ENCODE assay signal across 8 cellular contexts in the genomic region with DNA sequence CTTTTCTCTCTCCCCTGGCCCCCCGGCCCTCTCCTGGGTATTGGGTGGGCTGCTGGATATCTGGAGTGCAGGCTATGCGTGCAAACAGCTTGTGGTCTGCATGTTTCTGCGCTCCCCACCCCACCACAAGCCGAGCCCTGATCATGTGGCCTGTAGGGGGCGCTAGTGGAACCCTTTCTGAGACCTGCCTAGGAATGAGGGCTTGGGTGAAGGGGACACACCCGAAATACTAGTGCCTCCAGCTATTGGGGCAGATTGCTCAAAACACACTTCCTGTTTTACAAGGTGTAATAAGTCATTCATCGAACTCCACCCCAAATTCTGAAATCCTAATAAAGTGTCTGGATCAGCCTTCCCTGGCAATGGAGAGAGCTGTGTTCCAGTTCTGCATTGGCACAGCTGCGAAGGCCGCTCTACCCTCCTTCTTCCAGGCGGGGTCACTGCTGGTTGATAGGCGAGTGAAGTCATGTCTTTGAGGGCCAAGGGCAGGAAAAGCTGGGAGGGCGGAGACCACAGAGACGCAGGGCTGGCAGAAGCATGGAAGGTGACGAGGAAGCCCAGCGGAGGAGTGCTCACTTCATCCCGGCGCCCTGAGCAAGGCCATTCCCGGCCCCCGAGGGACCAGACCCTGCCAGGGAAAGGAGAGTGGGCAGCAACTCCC. TPM values are rescaled to one million over a fixed set of nuclear protein-coding genes. Genes with fewer than 3 reads are reported as not detected.
A peak's percentile ranks its signal among the peaks of the same experiment; 100 is the strongest.
DNase-seq lines count a peak whose midpoint lies in the region; ATAC-seq and TF ChIP-seq lines count a peak whose summit lies in the region.

No MANE protein-coding gene starts in this region.

- no peaks in the 10 kb centered on the region for H3K36me3 ChIP-seq in iPS DF 6.9 (ENCODE audit: control insufficient read depth, insufficient read depth, low read length)

- no peaks in the 10 kb centered on the region for H3K36me3 Mint-ChIP-seq in HFFc6 (ENCODE audit: low read depth)
- no peaks in the 10 kb centered on the region for H3K36me3 Mint-ChIP-seq in activated T-cell treated with anti-CD3 and anti-CD28 coated beads, Interleukin-2, amount 50 U/mL, for 24 hours (ENCODE audit: low read depth)

- no peak for DNase-seq in AG09319 (ENCODE audit: extremely low read depth, low read depth)
- DNase-seq in HFFc6, result no peak
- peak; percentile 55 for DNase-seq in activated T-cell treated with anti-CD3 and anti-CD28 coated beads, Interleukin-2, amount 50 U/mL, for 24 hours
- DNase-seq in iPS DF 6.9 (ENCODE audit: low read depth, low spot score), result peak; percentile 52
- DNase-seq in NK-92 treated with Interleukin-12 subunit alpha and Interleukin-12 subunit beta, amount 100 ng/mL, for 24 hours (lab: John Stamatoyannopoulos, UW), result no peak
- DNase-seq in inferior parietal cortex (ENCODE audit: extremely low spot score), result no peak
- no peak for DNase-seq in GOT3 (lab: John Stamatoyannopoulos, UW)

- no peaks in the 10 kb centered on the region for H3K9me3 Mint-ChIP-seq in HFFc6
- H3K9me3 Mint-ChIP-seq in activated T-cell treated with anti-CD3 and anti-CD28 coated beads, Interleukin-2, amount 50 U/mL, for 24 hours, result no peaks in the 10 kb centered on the region

- H3K4me3 ChIP-seq in iPS DF 6.9 (ENCODE audit: low read length), result no peak overlapping the region

- H3K27ac Mint-ChIP-seq in HFFc6, result no peak overlapping the region
- no peak overlapping the region for H3K27ac Mint-ChIP-seq in activated T-cell treated with anti-CD3 and anti-CD28 coated beads, Interleukin-2, amount 50 U/mL, for 24 hours

- H3K27me3 Mint-ChIP-seq in HFFc6 (ENCODE audit: insufficient read depth), result peaks cover 28% of the 10 kb centered on the region
- no peaks in the 10 kb centered on the region for H3K27me3 Mint-ChIP-seq in activated T-cell treated with anti-CD3 and anti-CD28 coated beads, Interleukin-2, amount 50 U/mL, for 24 hours

- TF ChIP-seq CTCF in AG09319 (IDR thresholded peaks at IDR 0.05; ENCODE audit: low read depth, low read length) (peak; percentile 47), HFFc6 (IDR thresholded peaks at IDR 0.05) (peak; percentile 82)

- no peak for ATAC-seq in GM19395 (IDR thresholded peaks at IDR 0.05; ENCODE audit: unreplicated experiment)

- H3K4me1 ChIP-seq in iPS DF 6.9 (ENCODE audit: control insufficient read depth, insufficient read depth, low read length), result no peaks in the 10 kb centered on the region

- H3K27me3 ChIP-seq in iPS DF 6.9 (ENCODE audit: control insufficient read depth, insufficient read depth, low read length), result no peaks in the 10 kb centered on the region

- H3K27ac ChIP-seq in iPS DF 6.9 (ENCODE audit: low read length), result no peak overlapping the region

- H3K4me1 Mint-ChIP-seq in HFFc6 (ENCODE audit: low read depth), result no peaks in the 10 kb centered on the region
- H3K4me1 Mint-ChIP-seq in activated T-cell treated with anti-CD3 and anti-CD28 coated beads, Interleukin-2, amount 50 U/mL, for 24 hours (ENCODE audit: low read depth), result no peaks in the 10 kb centered on the region

- WGBS in iPS DF 6.9 (ENCODE audit: insufficient coverage, insufficient read length), result no CpG with 5 or more reads among the region's 19 CpGs

- no peaks in the 10 kb centered on the region for H3K9me3 ChIP-seq in iPS DF 6.9 (ENCODE audit: control insufficient read depth, insufficient read depth, low read length)

- H3K4me3 Mint-ChIP-seq in HFFc6, result no peak overlapping the region
- no peak overlapping the region for H3K4me3 Mint-ChIP-seq in activated T-cell treated with anti-CD3 and anti-CD28 coated beads, Interleukin-2, amount 50 U/mL, for 24 hours

RNA-seq across cellular contexts. Expression of gene PRRT4, which starts 19.8 kb away (rescaled TPM):
- not detected for total RNA-seq in HFFc6 (2021; fragmentation: NEBNext Ultra II Directional; extraction: Animal tissue kit (Norgen Biotek cat#: 25700))

RNA-seq across cellular contexts. Expression of gene IMPDH1, which starts 28.5 kb away (rescaled TPM):
- total RNA-seq in HFFc6 (2021; fragmentation: NEBNext Ultra II Directional; extraction: Animal tissue kit (Norgen Biotek cat#: 25700)), result 100 to 1,000 TPM in 1 of 6 experiments, 10 to 100 TPM in 5; 81.8 to 107 (median 93.3) TPM

RNA-seq across cellular contexts. Expression of gene RBM28, which starts 37.6 kb away (rescaled TPM):
- total RNA-seq in HFFc6 (2021; fragmentation: NEBNext Ultra II Directional; extraction: Animal tissue kit (Norgen Biotek cat#: 25700)), result 10 to 100 TPM; 36.1 to 44.4 (median 37.8) TPM

Comparison
In these comparisons a context has a peak if more than half of its experiments do, and no peak if none do; other contexts are left out.
1. DNase-seq: peak in activated T-cell treated with anti-CD3 and anti-CD28 coated beads, Interleukin-2, amount 50 U/mL, for 24 hours (single experiment) and iPS DF 6.9 (single experiment); none in AG09319 (single experiment), HFFc6 (single experiment), NK-92 treated with Interleukin-12 subunit alpha and Interleukin-12 subunit beta, amount 100 ng/mL, for 24 hours (single experiment), inferior parietal cortex (single experiment) and GOT3 (single experiment).